Comparison of ENCODE assay signal across 8 cellular contexts in the genomic region with DNA sequence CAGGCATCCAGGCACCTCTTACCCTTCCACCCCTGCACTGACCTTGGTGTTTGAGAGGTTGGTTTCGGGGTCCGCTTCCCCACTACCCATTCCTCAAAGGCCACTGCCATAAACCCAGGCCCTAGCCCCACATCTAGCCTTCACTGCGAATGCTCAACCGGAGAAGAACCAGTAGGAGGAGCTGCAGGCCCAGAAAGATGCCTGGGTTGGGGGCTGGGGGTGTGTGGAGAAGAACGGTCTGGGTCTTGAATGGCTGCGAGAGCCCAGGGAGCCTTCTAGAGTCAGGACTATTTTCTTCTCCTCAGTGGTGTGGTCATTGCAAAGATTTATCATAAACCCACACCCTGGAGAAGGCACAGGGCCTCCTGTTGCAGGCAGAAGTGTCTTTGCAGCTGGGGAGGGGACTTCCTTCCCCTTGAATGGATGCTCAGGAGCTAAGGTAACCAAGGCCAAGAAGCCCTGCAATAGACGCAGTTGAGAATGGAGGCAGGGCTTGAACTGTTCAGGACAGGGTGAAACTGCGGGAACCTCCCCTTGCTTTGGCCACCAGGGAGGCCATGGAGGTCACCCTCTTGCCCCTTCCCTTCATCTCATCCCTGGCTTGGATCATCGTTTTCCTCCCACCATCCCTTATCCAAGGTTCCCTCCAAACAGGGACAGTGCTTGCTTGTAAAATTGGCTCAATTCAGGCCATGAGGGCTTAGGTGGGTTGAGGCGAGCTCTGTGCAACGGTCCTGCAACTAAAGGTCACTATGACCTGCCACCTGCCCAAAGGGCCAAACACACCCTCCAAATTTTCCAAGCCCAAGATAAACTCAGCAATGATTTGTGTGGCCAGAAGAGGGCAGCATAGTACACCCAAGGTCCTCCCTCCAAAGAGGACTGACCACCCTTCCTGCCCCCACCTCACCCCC. TPM values are rescaled to one million over a fixed set of nuclear protein-coding genes. Genes with fewer than 3 reads are reported as not detected.
DNase-seq lines count a peak whose midpoint lies in the region; ATAC-seq and TF ChIP-seq lines count a peak whose summit lies in the region.

No MANE protein-coding gene starts in this region.

- no peak overlapping the region for H3K27ac ChIP-seq in right atrium auricular region

- no peaks in the 10 kb centered on the region for H3K36me3 ChIP-seq in right atrium auricular region

- ATAC-seq in WTC11, result peak; percentile 69
- ATAC-seq in stimulated activated effector memory CD8-positive, alpha-beta T cell treated with anti-CD3 and anti-CD28 coated beads, Interleukin-12 subunit alpha, Interleukin-12 subunit beta, amount 100 ng/mL, for 72 hours, result peak; percentile 37
- no peak for ATAC-seq in HG03521 (IDR thresholded peaks at IDR 0.05; ENCODE audit: unreplicated experiment)
- ATAC-seq in GM18868 (IDR thresholded peaks at IDR 0.05; ENCODE audit: unreplicated experiment), result no peak

- H3K4me1 Mint-ChIP-seq in WTC11, result peaks cover 19% of the 10 kb centered on the region
- peaks cover 6% of the 10 kb centered on the region for H3K4me1 Mint-ChIP-seq in stimulated activated effector memory CD8-positive, alpha-beta T cell treated with anti-CD3 and anti-CD28 coated beads, Interleukin-12 subunit alpha, Interleukin-12 subunit beta, amount 100 ng/mL, for 72 hours

- H3K4me1 ChIP-seq in right atrium auricular region, result no peaks in the 10 kb centered on the region

- CTCF ChIA-PET in WTC11 (lab: Charles Lee), result interaction anchor here (0.5 to 4.2 kb wide), 68 partner anchors 9 to 493 kb away, joined by 3 to 36 read pairs (median 4); a partner anchor contains a TSS

- POLR2A ChIA-PET in WTC11 (lab: Charles Lee), result interaction anchor here (0.6 to 1.4 kb wide), 4 partner anchors 9 to 245 kb away, joined by 3 to 5 read pairs (median 4); no protein-coding TSS in a partner anchor

- H3K27me3 Mint-ChIP-seq in WTC11 (ENCODE audit: low read depth), result no peaks in the 10 kb centered on the region; the same call in 1 of the 2 replicates

- no peak overlapping the region for H3K4me3 Mint-ChIP-seq in WTC11
- H3K4me3 Mint-ChIP-seq in stimulated activated effector memory CD8-positive, alpha-beta T cell treated with anti-CD3 and anti-CD28 coated beads, Interleukin-12 subunit alpha, Interleukin-12 subunit beta, amount 100 ng/mL, for 72 hours, result no peak overlapping the region

- DNase-seq in NOMO-1 (lab: John Stamatoyannopoulos, UW; ENCODE audit: unreplicated experiment in 2 of 2) (peak; percentile 20 to 27), NOMO-1 treated with DMSO at 0.1 percent for 48 hours (lab: John Stamatoyannopoulos, UW; ENCODE audit: unreplicated experiment) (no peak), KBM-7 (peak; percentile 71), WTC11 (ENCODE audit: low spot score) (peak; percentile 74), right atrium auricular region (ENCODE audit: low spot score) (no peak)
- peak in 1 of 2 donors; percentile 61 for DNase-seq in stimulated activated effector memory CD8-positive, alpha-beta T cell treated with anti-CD3 and anti-CD28 coated beads, Interleukin-12 subunit alpha, Interleukin-12 subunit beta, amount 100 ng/mL, for 72 hours (ENCODE audit: low spot score in 2 of 2)

- H3K9me3 ChIP-seq in right atrium auricular region, result no peaks in the 10 kb centered on the region

- in situ Hi-C loops in KBM-7 (cut with MboI; ENCODE audit: low pct_unique_long_range_greater_than_20kb, low sequenced_read_pairs), result no loop called here

- H3K27ac Mint-ChIP-seq in WTC11, result no peak overlapping the region
- H3K27ac Mint-ChIP-seq in stimulated activated effector memory CD8-positive, alpha-beta T cell treated with anti-CD3 and anti-CD28 coated beads, Interleukin-12 subunit alpha, Interleukin-12 subunit beta, amount 100 ng/mL, for 72 hours, result no peak overlapping the region

- no peak overlapping the region for H3K4me3 ChIP-seq in right atrium auricular region

- peak; percentile 44 for TF ChIP-seq CTCF in WTC11 (IDR thresholded peaks at IDR 0.05)
- peak; percentile 54 to 79 for TF ChIP-seq CTCF in right atrium auricular region (IDR thresholded peaks at IDR 0.05)

- no peaks in the 10 kb centered on the region for H3K27me3 ChIP-seq in right atrium auricular region

- no peaks in the 10 kb centered on the region for H3K9me3 Mint-ChIP-seq in WTC11
- H3K9me3 Mint-ChIP-seq in stimulated activated effector memory CD8-positive, alpha-beta T cell treated with anti-CD3 and anti-CD28 coated beads, Interleukin-12 subunit alpha, Interleukin-12 subunit beta, amount 100 ng/mL, for 72 hours, result peaks cover 4% of the 10 kb centered on the region

- no peaks in the 10 kb centered on the region for H3K36me3 Mint-ChIP-seq in WTC11
- no peaks in the 10 kb centered on the region for H3K36me3 Mint-ChIP-seq in stimulated activated effector memory CD8-positive, alpha-beta T cell treated with anti-CD3 and anti-CD28 coated beads, Interleukin-12 subunit alpha, Interleukin-12 subunit beta, amount 100 ng/mL, for 72 hours

TF ChIP-seq in WTC11, 78 proteins besides CTCF, POLR2A, EP300 and RAD21:
- peak; percentile 77; the same call in 1 of the 2 replicates for TF ChIP-seq TP53 (CRISPR knock-in tag; IDR thresholded peaks at IDR 0.05)
- no peak for TF ChIP-seq MXD4 (CRISPR knock-in tag; IDR thresholded peaks at IDR 0.05; ENCODE audit: borderline replicate concordance)
- TF ChIP-seq, protein P1, sequence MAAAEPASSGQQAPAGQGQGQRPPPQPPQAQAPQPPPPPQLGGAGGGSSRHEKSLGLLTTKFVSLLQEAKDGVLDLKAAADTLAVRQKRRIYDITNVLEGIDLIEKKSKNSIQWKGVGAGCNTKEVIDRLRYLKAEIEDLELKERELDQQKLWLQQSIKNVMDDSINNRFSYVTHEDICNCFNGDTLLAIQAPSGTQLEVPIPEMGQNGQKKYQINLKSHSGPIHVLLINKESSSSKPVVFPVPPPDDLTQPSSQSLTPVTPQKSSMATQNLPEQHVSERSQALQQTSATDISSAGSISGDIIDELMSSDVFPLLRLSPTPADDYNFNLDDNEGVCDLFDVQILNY (CRISPR knock-in tag; IDR thresholded peaks at IDR 0.05), result no peak
- TF ChIP-seq SOX15 (CRISPR knock-in tag; IDR thresholded peaks at IDR 0.05), result no peak
- TF ChIP-seq, protein P2, sequence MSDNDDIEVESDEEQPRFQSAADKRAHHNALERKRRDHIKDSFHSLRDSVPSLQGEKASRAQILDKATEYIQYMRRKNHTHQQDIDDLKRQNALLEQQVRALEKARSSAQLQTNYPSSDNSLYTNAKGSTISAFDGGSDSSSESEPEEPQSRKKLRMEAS (CRISPR knock-in tag; IDR thresholded peaks at IDR 0.05), result 0 out of 2 replicates have a peak, but pooled peaks have one; percentile 9
- TF ChIP-seq, protein P3, sequence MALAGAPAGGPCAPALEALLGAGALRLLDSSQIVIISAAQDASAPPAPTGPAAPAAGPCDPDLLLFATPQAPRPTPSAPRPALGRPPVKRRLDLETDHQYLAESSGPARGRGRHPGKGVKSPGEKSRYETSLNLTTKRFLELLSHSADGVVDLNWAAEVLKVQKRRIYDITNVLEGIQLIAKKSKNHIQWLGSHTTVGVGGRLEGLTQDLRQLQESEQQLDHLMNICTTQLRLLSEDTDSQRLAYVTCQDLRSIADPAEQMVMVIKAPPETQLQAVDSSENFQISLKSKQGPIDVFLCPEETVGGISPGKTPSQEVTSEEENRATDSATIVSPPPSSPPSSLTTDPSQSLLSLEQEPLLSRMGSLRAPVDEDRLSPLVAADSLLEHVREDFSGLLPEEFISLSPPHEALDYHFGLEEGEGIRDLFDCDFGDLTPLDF (CRISPR knock-in tag; IDR thresholded peaks at IDR 0.05), result no peak

RNA-seq across cellular contexts. Expression of a gene that starts 20.9 kb away (rescaled TPM):
- total RNA-seq in WTC11 (2021), result 10.5 to 15.7 TPM (median 15.1 TPM) in 3 replicates
- total RNA-seq in right atrium auricular region, result 10 to 100 TPM; 21.2 to 34.3 TPM

Comparison
In these comparisons a context has a peak if more than half of its experiments do, and no peak if none do; other contexts are left out.
1. DNase-seq: peak in NOMO-1 (2 of 2), KBM-7 (single experiment) and WTC11 (single experiment); none in NOMO-1 treated with DMSO at 0.1 percent for 48 hours (single experiment) and right atrium auricular region (single experiment).
2. ATAC-seq: peak in WTC11 (single experiment) and stimulated activated effector memory CD8-positive, alpha-beta T cell treated with anti-CD3 and anti-CD28 coated beads, Interleukin-12 subunit alpha, Interleukin-12 subunit beta, amount 100 ng/mL, for 72 hours (single experiment); none in HG03521 (single experiment) and GM18868 (single experiment).